18 cellular contexts compared by ENCODE assay signal in the genomic region with DNA sequence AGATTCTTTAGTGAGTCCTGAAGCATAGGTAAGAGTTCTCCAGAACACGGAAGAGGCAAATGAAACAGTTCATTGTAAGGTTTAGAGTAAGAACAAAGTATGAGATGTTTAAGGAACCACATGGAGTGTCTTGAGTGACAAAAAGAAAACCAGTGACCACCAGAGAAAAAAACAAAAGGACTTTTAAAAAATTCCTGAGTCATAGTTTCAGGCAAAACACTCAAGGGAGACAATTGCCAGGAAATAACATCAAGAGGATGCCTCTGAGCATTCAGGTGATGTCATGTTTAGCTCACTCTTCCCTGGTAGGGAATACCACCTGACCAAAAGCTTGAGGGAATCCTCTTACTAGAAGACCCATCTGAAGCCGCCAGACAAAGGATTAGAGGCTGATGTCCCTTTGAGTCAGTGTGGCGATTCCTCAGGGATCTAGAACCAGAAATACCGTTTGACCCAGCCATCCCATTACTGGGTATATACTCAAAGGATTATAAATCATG.
"Had no signal": no experiment of that assay in that cellular context is flagged by ENCODE, and none has a peak within 500 bp of the region (broad histone marks: within the 10 kb centered on the region; RNA-seq: fewer than 3 reads in every experiment).

No MANE protein-coding gene starts in this region.

- H3K79me2 ChIP-seq: parathyroid adenoma had no signal

- H3K9me3 Mint-ChIP-seq: activated CD4-positive, alpha-beta T cell treated with anti-CD3 and anti-CD28 coated beads, Interleukin-2, amount 10 ng/mL, durations not matched to agents 24 days and 14 days; activated T-cell treated with anti-CD3 and anti-CD28 coated beads, Interleukin-2, amount 50 U/mL, for 24 hours; stimulated activated effector memory CD8-positive, alpha-beta T cell treated with anti-CD3 and anti-CD28 coated beads, Interleukin-12 subunit alpha, Interleukin-12 subunit beta, amount 100 ng/mL, for 72 hours; T-helper 2 cell treated with Interferon-gamma antibody and Interleukin-4, amounts not matched to agents 5 μg/mL and 100 μg/mL, for 36 hours had no signal

- H3K4me1 Mint-ChIP-seq: activated CD4-positive, alpha-beta T cell treated with anti-CD3 and anti-CD28 coated beads, Interleukin-2, amount 10 ng/mL, durations not matched to agents 24 days and 14 days; stimulated activated effector memory CD8-positive, alpha-beta T cell treated with anti-CD3 and anti-CD28 coated beads, Interleukin-12 subunit alpha, Interleukin-12 subunit beta, amount 100 ng/mL, for 72 hours had no signal

- H3K4me1 ChIP-seq: ascending aorta, parathyroid adenoma had no signal

- H3K27ac Mint-ChIP-seq: activated CD4-positive, alpha-beta T cell treated with anti-CD3 and anti-CD28 coated beads, Interleukin-2, amount 10 ng/mL, durations not matched to agents 24 days and 14 days; activated CD8-positive, alpha-beta T cell treated with anti-CD3 and anti-CD28 coated beads, Interleukin-2, amount 10 ng/mL, durations not matched to agents 7 days and 5 days; activated T-cell treated with anti-CD3 and anti-CD28 coated beads, Interleukin-2, amount 50 U/mL, for 24 hours; nephron; stimulated activated effector memory CD8-positive, alpha-beta T cell treated with anti-CD3 and anti-CD28 coated beads, Interleukin-12 subunit alpha, Interleukin-12 subunit beta, amount 100 ng/mL, for 72 hours; T-helper 2 cell treated with Interferon-gamma antibody and Interleukin-4, amounts not matched to agents 5 μg/mL and 100 μg/mL, for 36 hours had no signal

- H3K4me3 ChIP-seq: ascending aorta, thoracic aorta had no signal

- H3K27ac ChIP-seq: ascending aorta, parathyroid adenoma, thoracic aorta had no signal

- H3K4me3 Mint-ChIP-seq: activated CD4-positive, alpha-beta T cell treated with anti-CD3 and anti-CD28 coated beads, Interleukin-2, amount 10 ng/mL, durations not matched to agents 24 days and 14 days; activated CD8-positive, alpha-beta T cell treated with anti-CD3 and anti-CD28 coated beads, Interleukin-2, amount 10 ng/mL, durations not matched to agents 7 days and 5 days; activated T-cell treated with anti-CD3 and anti-CD28 coated beads, Interleukin-2, amount 50 U/mL, for 24 hours; nephron; stimulated activated effector memory CD8-positive, alpha-beta T cell treated with anti-CD3 and anti-CD28 coated beads, Interleukin-12 subunit alpha, Interleukin-12 subunit beta, amount 100 ng/mL, for 72 hours; T-helper 2 cell treated with Interferon-gamma antibody and Interleukin-4, amounts not matched to agents 5 μg/mL and 100 μg/mL, for 36 hours had no signal

- H2AFZ ChIP-seq: parathyroid adenoma had no signal

- H3K9me3 ChIP-seq: ascending aorta, thoracic aorta had no signal

- H3K9ac ChIP-seq: parathyroid adenoma had no signal

- DNase-seq: activated CD4-positive, alpha-beta T cell treated with anti-CD3 and anti-CD28 coated beads, Interleukin-2, amount 10 ng/mL, durations not matched to agents 24 days and 14 days; activated CD8-positive, alpha-beta T cell treated with anti-CD3 and anti-CD28 coated beads, Interleukin-2, amount 10 ng/mL, durations not matched to agents 7 days and 5 days; activated effector memory CD4-positive, alpha-beta T cell treated with Interleukin-2 at 50 U/mL for 16 hours; activated naive CD4-positive, alpha-beta T cell treated with anti-CD3 and anti-CD28 coated beads, Interleukin-2, amount 50 U/mL, for 16 hours; activated T-cell treated with anti-CD3 and anti-CD28 coated beads, Interleukin-2, amount 50 U/mL, for 24 hours; dermis blood vessel endothelial cell; effector memory CD4-positive, alpha-beta T cell; foreskin fibroblast; hypothalamus; kidney glomerular epithelial cell; stimulated activated CD4-positive, alpha-beta T cell treated with anti-CD3 and anti-CD28 coated beads, Interleukin-4, amount 100 ng/mL, for 24 hours had no signal

- ATAC-seq: activated CD8-positive, alpha-beta T cell treated with anti-CD3 and anti-CD28 coated beads, Interleukin-2, amount 10 ng/mL, durations not matched to agents 7 days and 5 days; sciatic nerve; stimulated activated effector memory CD8-positive, alpha-beta T cell treated with anti-CD3 and anti-CD28 coated beads, Interleukin-12 subunit alpha, Interleukin-12 subunit beta, amount 100 ng/mL, for 72 hours had no signal

- H3K36me3 Mint-ChIP-seq: stimulated activated effector memory CD8-positive, alpha-beta T cell treated with anti-CD3 and anti-CD28 coated beads, Interleukin-12 subunit alpha, Interleukin-12 subunit beta, amount 100 ng/mL, for 72 hours had no signal

- H3K27me3 ChIP-seq: ascending aorta had no signal

- H3K27me3 Mint-ChIP-seq: activated CD4-positive, alpha-beta T cell treated with anti-CD3 and anti-CD28 coated beads, Interleukin-2, amount 10 ng/mL, durations not matched to agents 24 days and 14 days had no signal

- H3K36me3 ChIP-seq: ascending aorta, thoracic aorta had no signal
